19 cellular contexts compared by ENCODE assay signal in genomic region chr7:106966121-106966520, GRCh38.
DNase-seq lines count a peak whose midpoint lies in the region; ATAC-seq, FAIRE-seq and TF ChIP-seq lines count a peak whose summit lies in the region.
"Had no signal": no experiment of that assay in that cellular context is flagged by ENCODE, and none has a peak within 500 bp of the region (broad histone marks: within the 10 kb centered on the region; RNA-seq: fewer than 3 reads in every experiment).

No MANE protein-coding gene starts in this region.

- H3K9me3 Mint-ChIP-seq in HFFc6 = no peaks in the 10 kb centered on the region
- no peaks in the 10 kb centered on the region for H3K9me3 Mint-ChIP-seq in progenitor cell of endocrine pancreas (ENCODE audit: low read depth)
- H3K9me3 Mint-ChIP-seq: CD4-positive, alpha-beta T cell had no signal

- no peak for TF ChIP-seq RAD21 in H1 (IDR thresholded peaks at IDR 0.05 in 1 of 2, conservative IDR thresholded peaks at IDR 0.05 in 1 of 2; ENCODE audit: low read depth in 2 of 2, low read length in 2 of 2)

- FAIRE-seq in H1 (lab: Jason Lieb, UNC) = no peak
- FAIRE-seq: A204.1, D721Med, G401.6, GM12891 had no signal

- CTCF ChIA-PET in H1 (lab: Charles Lee; ENCODE audit: partially characterized antibody) = no interaction called here

- H3K4ac ChIP-seq in H1 (replicated peaks; ENCODE audit: insufficient read length, low read depth, low read length) = no peak overlapping the region

- no peaks in the 10 kb centered on the region for H3K36me3 Mint-ChIP-seq in HFFc6 (ENCODE audit: low read depth)
- no peaks in the 10 kb centered on the region for H3K36me3 Mint-ChIP-seq in progenitor cell of endocrine pancreas (ENCODE audit: insufficient read depth)

- H2BK5ac ChIP-seq in H1 (ENCODE audit: low read depth, low read length) = no peak overlapping the region

- H4K20me1 ChIP-seq in H1 (replicated peaks in 1 of 2; ENCODE audit: control insufficient read depth in 1 of 2, insufficient read depth in 2 of 2, low read length in 2 of 2) = no peaks in the 10 kb centered on the region
- no peaks in the 10 kb centered on the region for H4K20me1 ChIP-seq in osteoblast (ENCODE audit: insufficient read depth, low read length)

- DNase-seq in HFFc6 (peak; percentile 4), H1 (ENCODE audit: low read depth in 1 of 2, low spot score in 2 of 2) (no peak), osteoblast (ENCODE audit: insufficient read length, low spot score, missing footprints) (peak; percentile 71), D341Med (ENCODE audit: low spot score) (no peak), progenitor cell of endocrine pancreas (ENCODE audit: low spot score, unreplicated experiment) (no peak)
- no peak for DNase-seq in activated CD4-positive, CD25-positive, alpha-beta regulatory T cell (lab: John Stamatoyannopoulos, UW)
- DNase-seq: C1 segment of cervical spinal cord; CD4-positive, alpha-beta T cell; DMS153; DMS79 treated with DMSO at 0.1 percent for 48 hours; EL; H7 had no signal

- H3K23me2 ChIP-seq in H1 (ENCODE audit: low read depth, low read length) = no peaks in the 10 kb centered on the region

- H2AFZ ChIP-seq in H1 (ENCODE audit: low read length) = no peak overlapping the region
- H2AFZ ChIP-seq in osteoblast (ENCODE audit: low read length) = no peak overlapping the region

- no peak overlapping the region for H2AK5ac ChIP-seq in H1 (ENCODE audit: low read depth, low read length)

- no peak overlapping the region for H2BK120ac ChIP-seq in H1 (replicated peaks; ENCODE audit: low read depth, low read length)

- H3K18ac ChIP-seq in H1 (ENCODE audit: extremely low read depth, low read length) = no peak overlapping the region

- no peaks in the 10 kb centered on the region for H3K79me1 ChIP-seq in H1 (ENCODE audit: low read depth, low read length)

- no peak overlapping the region for H4K5ac ChIP-seq in H1 (ENCODE audit: insufficient read length, low read depth, low read length)

- peaks cover 3 to 10% (median 5%) of the 10 kb centered on the region in 4 experiments; a peak in 6 of 7 replicates for H3K4me1 ChIP-seq in H1 (replicated peaks in 1 of 4; ENCODE audit: control insufficient read depth in 3 of 4, insufficient read depth in 4 of 4, low read length in 3 of 4)
- no peaks in the 10 kb centered on the region for H3K4me1 ChIP-seq in osteoblast (ENCODE audit: insufficient read depth, low read length)

- no peak for TF ChIP-seq EP300 in H1 (IDR thresholded peaks at IDR 0.05; ENCODE audit: borderline replicate concordance in 1 of 2, low read depth in 2 of 2, low read length in 2 of 2)

- H3K4me3 ChIP-seq in H1 (ENCODE audit: extremely low read depth in 1 of 4, insufficient read depth in 2 of 4, low read depth in 3 of 4, low read length in 4 of 4) (no peak overlapping the region), osteoblast (ENCODE audit: insufficient read depth, low read length) (no peak overlapping the region)

- POLR2A ChIA-PET in H1 (lab: Charles Lee; ENCODE audit: partially characterized antibody) = no interaction called here

- WGBS in H1 (ENCODE audit: extremely low coverage in 1 of 2, insufficient coverage in 1 of 2, insufficient read length in 1 of 2, insufficient replicate concordance in 2 of 2, low coverage in 1 of 2, low lambda C conversion rate in 2 of 2, missing lambda C conversion rate in 1 of 2), 2 experiments = 96% methylated on average over 2 of the region's 2 CpGs; no CpG with 5 or more reads in 1 of the 2 experiments

- TF ChIP-seq POLR2A in H1 (IDR thresholded peaks at IDR 0.05; ENCODE audit: control extremely low read depth in 1 of 2, low read depth in 2 of 2, low read length in 2 of 2) = no peak

- no peak overlapping the region for H2BK15ac ChIP-seq in H1 (ENCODE audit: low read length)

- H3K27me3 ChIP-seq in H1 (replicated peaks in 1 of 4; ENCODE audit: control insufficient read depth in 3 of 4, extremely low read depth in 1 of 4, insufficient read depth in 3 of 4, low read length in 3 of 4) (no peaks in the 10 kb centered on the region), osteoblast (ENCODE audit: insufficient read depth, low read length) (peaks cover 10% of the 10 kb centered on the region)

- no peak overlapping the region for H4K8ac ChIP-seq in H1 (ENCODE audit: extremely low read depth, insufficient read depth, low read length)

- H3K4me2 ChIP-seq in H1 (ENCODE audit: insufficient read depth in 1 of 2, low read depth in 2 of 2, low read length in 2 of 2) (no peak overlapping the region), osteoblast (ENCODE audit: insufficient read depth, low read length) (no peak overlapping the region)

- no peak overlapping the region for H3K23ac ChIP-seq in H1 (ENCODE audit: insufficient read length)

- H2BK20ac ChIP-seq in H1 (ENCODE audit: low read length) = no peak overlapping the region

- H3K9ac ChIP-seq in H1 (replicated peaks in 1 of 4; ENCODE audit: extremely low read depth in 1 of 4, low read depth in 3 of 4, low read length in 3 of 4) = no peak overlapping the region

- no peak overlapping the region for H3K4me3 Mint-ChIP-seq in HFFc6
- H3K4me3 Mint-ChIP-seq in progenitor cell of endocrine pancreas (ENCODE audit: low read depth) = no peak overlapping the region
- H3K4me3 Mint-ChIP-seq: B cell; CD4-positive, alpha-beta T cell; IgD-negative memory B cell had no signal

- no peak overlapping the region for H3K27ac ChIP-seq in H1 (ENCODE audit: low read depth, low read length)
- no peak overlapping the region for H3K27ac ChIP-seq in osteoblast (ENCODE audit: low read depth, low read length)

- H3K56ac ChIP-seq in H1 (replicated peaks; ENCODE audit: insufficient read length, low read depth, low read length) = no peak overlapping the region

- H3K36me3 ChIP-seq in H1 (ENCODE audit: control insufficient read depth in 2 of 4, insufficient read depth in 4 of 4, low read length in 3 of 4) (no peaks in the 10 kb centered on the region), osteoblast (ENCODE audit: insufficient read depth, low read length) (no peaks in the 10 kb centered on the region)

- peaks cover 10% of the 10 kb centered on the region for H3K27me3 Mint-ChIP-seq in HFFc6 (ENCODE audit: insufficient read depth)
- H3K27me3 Mint-ChIP-seq in progenitor cell of endocrine pancreas = peaks cover 4% of the 10 kb centered on the region

- H3K79me2 ChIP-seq in H1 (ENCODE audit: control insufficient read depth in 1 of 2, insufficient read depth in 2 of 2, low read length in 2 of 2) (no peaks in the 10 kb centered on the region), osteoblast (ENCODE audit: insufficient read depth, low read length) (no peaks in the 10 kb centered on the region)

- peak; percentile 58 for ATAC-seq in SK-N-SH treated with all-trans-retinoic acid at 6 μM for 48 hours

- peak overlapping the region; percentile 29; the same call in 1 of the 2 replicates for H2BK12ac ChIP-seq in H1 (ENCODE audit: low read depth, low read length)

- H3K9me3 ChIP-seq in H1 (ENCODE audit: insufficient read depth in 2 of 2, low read depth in 1 of 2, low read length in 1 of 2) (no peaks in the 10 kb centered on the region), osteoblast (ENCODE audit: low read depth, low read length) (no peaks in the 10 kb centered on the region)

- TF ChIP-seq CTCF in HFFc6 (IDR thresholded peaks at IDR 0.05) (no peak), H1 (IDR thresholded peaks at IDR 0.05; ENCODE audit: control extremely low read depth in 1 of 3, insufficient read depth in 1 of 3, low read depth in 1 of 3, low read length in 3 of 3) (no peak), osteoblast (IDR thresholded peaks at IDR 0.05; ENCODE audit: extremely low read depth, low read depth, low read length) (no peak), progenitor cell of endocrine pancreas (IDR thresholded peaks at IDR 0.05; ENCODE audit: unreplicated experiment) (no peak)

- H3K14ac ChIP-seq in H1 (ENCODE audit: insufficient read length) = no peak overlapping the region

- H3K27ac Mint-ChIP-seq in HFFc6 = no peak overlapping the region
- H3K27ac Mint-ChIP-seq in progenitor cell of endocrine pancreas = no peak overlapping the region
- H3K27ac Mint-ChIP-seq: B cell; CD4-positive, alpha-beta T cell; IgD-negative memory B cell had no signal

- H3K4me1 Mint-ChIP-seq in HFFc6 (ENCODE audit: low read depth) (peaks cover 7% of the 10 kb centered on the region; the same call in 1 of the 2 replicates), progenitor cell of endocrine pancreas (ENCODE audit: low read depth) (peaks cover 3% of the 10 kb centered on the region)

- H4K91ac ChIP-seq in H1 (replicated peaks; ENCODE audit: insufficient read length, low read length) = no peak overlapping the region

TF ChIP-seq in SK-N-SH treated with all-trans-retinoic acid at 6 μM for 48 hours, 23 proteins besides CTCF, POLR2A, EP300 and RAD21 (continues in another document):
- no peak for TF ChIP-seq RARB (CRISPR knock-in tag; IDR thresholded peaks at IDR 0.05)
- no peak for TF ChIP-seq ZC3H10 (CRISPR knock-in tag; IDR thresholded peaks at IDR 0.05)
- no peak for TF ChIP-seq SNAI2 (CRISPR knock-in tag; IDR thresholded peaks at IDR 0.05)
- TF ChIP-seq ZFP30 (CRISPR knock-in tag; IDR thresholded peaks at IDR 0.05) = no peak
- TF ChIP-seq ZNF565 (CRISPR knock-in tag; conservative IDR thresholded peaks at IDR 0.05; ENCODE audit: low read depth) = no peak
- no peak for TF ChIP-seq OSR1 (CRISPR knock-in tag; IDR thresholded peaks at IDR 0.05)

TF ChIP-seq in H1, 55 proteins besides CTCF, POLR2A, EP300 and RAD21:
- TF ChIP-seq FOSL1 (IDR thresholded peaks at IDR 0.05; ENCODE audit: insufficient read depth, low read depth, low read length) (no peak), POLR2AphosphoS5 (IDR thresholded peaks at IDR 0.05; ENCODE audit: low read depth, low read length) (no peak), KDM5A (IDR thresholded peaks at IDR 0.05; ENCODE audit: low read length) (no peak), CBX5 (IDR thresholded peaks at IDR 0.05; ENCODE audit: low read depth, low read length) (no peak), YY1 (IDR thresholded peaks at IDR 0.05; ENCODE audit: low read depth, low read length) (no peak), SP1 (IDR thresholded peaks at IDR 0.05; ENCODE audit: low read depth, low read length) (no peak), RXRA (IDR thresholded peaks at IDR 0.05; ENCODE audit: insufficient read depth, low read depth, low read length) (no peak)

Comparison
In these comparisons a context has a peak if more than half of its experiments do, and no peak if none do; other contexts are left out.
1. DNase-seq: peak in HFFc6 (single experiment) and osteoblast (single experiment); none in H1 (0 of 2), activated CD4-positive, CD25-positive, alpha-beta regulatory T cell (0 of 4), D341Med (single experiment) and progenitor cell of endocrine pancreas (single experiment).